ENCODE assay signal across 8 cellular contexts in the genomic region with DNA sequence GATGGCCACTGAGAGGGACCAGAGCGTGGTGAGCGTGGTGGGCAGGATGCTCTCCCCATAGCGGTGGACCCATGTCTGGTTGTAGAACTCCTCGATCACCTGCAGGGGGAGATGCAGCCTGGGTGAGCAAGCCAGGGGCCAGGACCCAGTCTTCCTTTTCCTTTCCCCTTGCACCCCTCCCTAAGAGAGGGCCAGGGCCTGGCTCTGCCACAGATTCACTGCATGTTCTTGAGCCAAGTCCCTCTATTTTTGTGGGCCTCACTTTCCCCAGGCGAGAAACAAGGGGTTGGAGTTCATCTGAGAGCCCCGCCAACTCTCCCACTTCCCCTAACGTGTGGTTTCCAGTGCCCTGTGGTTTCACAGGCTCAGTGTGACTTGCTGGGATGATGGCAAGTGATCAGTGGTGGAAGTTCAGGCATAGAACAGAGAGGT. TPM values are rescaled to one million over a fixed set of nuclear protein-coding genes. Genes with fewer than 3 reads are reported as not detected.
DNase-seq lines count a peak whose midpoint lies in the region; ATAC-seq lines count a peak whose summit lies in the region.

No MANE protein-coding gene starts in this region.

- DNase-seq in OCI-M1 (lab: John Stamatoyannopoulos, UW) (peak; percentile 89), germinal center (ENCODE audit: low spot score) (peak; percentile 85), sciatic nerve (ENCODE audit: low spot score) (peak; percentile 61)
- peak; percentile 46 for DNase-seq in activated effector memory CD4-positive, alpha-beta T cell treated with Interleukin-2 at 50 U/mL for 16 hours

- H3K4me3 ChIP-seq in BLaER1: peak overlapping the region; percentile 51

- intact Hi-C loops in sciatic nerve (cut with DNase I): no loop called here

- no peaks in the 10 kb centered on the region for H3K9me3 ChIP-seq in BLaER1

- peaks cover 73% of the 10 kb centered on the region for H3K36me3 ChIP-seq in BLaER1

- no peaks in the 10 kb centered on the region for H3K27me3 ChIP-seq in BLaER1

- peak overlapping the region; percentile 81 for H3K27ac ChIP-seq in BLaER1

- H3K4me1 ChIP-seq in BLaER1: peaks cover 97% of the 10 kb centered on the region

- ATAC-seq in GM19452 (IDR thresholded peaks at IDR 0.05; ENCODE audit: unreplicated experiment): peak; percentile 31
- ATAC-seq in sciatic nerve: peak; percentile 16
- no peak for ATAC-seq in GM21723 (IDR thresholded peaks at IDR 0.05; ENCODE audit: unreplicated experiment)
- no peak for ATAC-seq in GM19397 (IDR thresholded peaks at IDR 0.05; ENCODE audit: unreplicated experiment)

- H4K20me1 ChIP-seq in BLaER1: peaks cover 71% of the 10 kb centered on the region

- peak overlapping the region; percentile 59 for H3K9ac ChIP-seq in BLaER1

- H3K4me2 ChIP-seq in BLaER1: peak overlapping the region; percentile 90

RNA-seq across cellular contexts. Expression of gene SLC2A1, which starts 27.5 kb away (rescaled TPM):
- total RNA-seq in sciatic nerve: 968 TPM

Comparison
In these comparisons a context has a peak if more than half of its experiments do, and no peak if none do; other contexts are left out.
1. ATAC-seq: peak in GM19452 (single experiment) and sciatic nerve (single experiment); none in GM21723 (single experiment) and GM19397 (single experiment).
2. Peak in every context shown above with its lines, with median percentiles within 50 percentile points of each other: DNase-seq.